12 cellular contexts compared by ENCODE assay signal in the genomic region with DNA sequence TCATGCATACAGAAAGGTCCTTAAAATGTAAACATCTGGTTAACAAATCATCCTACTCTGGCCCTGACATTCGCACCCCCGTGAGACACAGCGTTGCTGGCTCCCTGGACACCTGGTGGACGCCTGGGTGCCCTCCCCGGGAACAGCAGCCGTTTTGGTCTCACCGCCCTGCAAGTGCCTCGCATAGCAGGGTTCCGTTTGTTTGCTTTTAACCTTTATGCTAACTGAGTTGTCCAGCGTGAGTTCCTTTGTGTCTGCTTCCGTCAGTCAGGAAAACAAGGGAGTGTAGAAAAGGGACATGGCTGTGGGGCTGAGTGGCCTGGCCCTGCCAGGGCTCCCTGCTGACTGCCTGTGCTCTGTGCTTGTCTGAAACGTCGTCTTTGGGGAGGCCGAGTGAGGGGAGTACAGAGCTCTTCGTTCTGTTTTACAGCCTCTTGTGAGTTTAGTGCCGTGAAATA.
DNase-seq lines count a peak whose midpoint lies in the region; ATAC-seq and TF ChIP-seq lines count a peak whose summit lies in the region.
"Had no signal": no experiment of that assay in that cellular context is flagged by ENCODE, and none has a peak within 500 bp of the region (broad histone marks: within the 10 kb centered on the region; RNA-seq: fewer than 3 reads in every experiment).

No MANE protein-coding gene starts in this region.

- no peaks in the 10 kb centered on the region for H3K27me3 Mint-ChIP-seq in memory B cell
- H3K27me3 Mint-ChIP-seq: activated T-cell treated with anti-CD3 and anti-CD28 coated beads, Interleukin-2, amount 50 U/mL, for 24 hours had no signal

- H3K4me1 Mint-ChIP-seq in memory B cell: peaks cover 8% of the 10 kb centered on the region

- in situ Hi-C loops in astrocyte of the cerebellum (cut with HindIII; ENCODE audit: low sequenced_read_pairs): no loop called here

- H3K4me3 Mint-ChIP-seq in memory B cell: no peak overlapping the region
- H3K4me3 Mint-ChIP-seq: activated T-cell treated with anti-CD3 and anti-CD28 coated beads, Interleukin-2, amount 50 U/mL, for 24 hours had no signal

- no peak overlapping the region for H3K4me3 ChIP-seq in LNCaP clone FGC (ENCODE audit: low read depth, low read length)
- H3K4me3 ChIP-seq in astrocyte of the cerebellum (ENCODE audit: low read depth, low read length): no peak overlapping the region

- TF ChIP-seq CTCF in LNCaP clone FGC (IDR thresholded peaks at IDR 0.05; ENCODE audit: control insufficient read depth, extremely low read depth, insufficient read depth): 0 out of 2 replicates have a peak, but pooled peaks have one; percentile 9
- TF ChIP-seq CTCF in astrocyte of the cerebellum (IDR thresholded peaks at IDR 0.05; ENCODE audit: low read depth, low read length, missing control alignments): no peak

- peak overlapping the region; percentile 41 for H3K27ac Mint-ChIP-seq in memory B cell

- ATAC-seq in memory B cell (ENCODE audit: low read depth) (no peak), HG02642 (IDR thresholded peaks at IDR 0.05; ENCODE audit: poor library complexity, unreplicated experiment) (no peak)
- ATAC-seq in activated CD4-positive, CD25-positive, alpha-beta regulatory T cell treated with anti-CD3 and anti-CD28 coated beads, Interleukin-2, amount 50 U/mL, for 24 hours: no peak

- H3K9me3 Mint-ChIP-seq in memory B cell: no peaks in the 10 kb centered on the region
- H3K9me3 Mint-ChIP-seq: activated T-cell treated with anti-CD3 and anti-CD28 coated beads, Interleukin-2, amount 50 U/mL, for 24 hours had no signal

- DNase-seq in COR-L47 (lab: John Stamatoyannopoulos, UW) (peak; percentile 88), LNCaP clone FGC (ENCODE audit: low read depth) (peak; percentile 48), astrocyte of the cerebellum (ENCODE audit: low read depth) (peak; percentile 8), memory B cell (ENCODE audit: low spot score in 2 of 2) (no peak), DMS 273 (lab: John Stamatoyannopoulos, UW; ENCODE audit: unreplicated experiment) (no peak)
- no peak for DNase-seq in central memory CD4-positive, alpha-beta T cell
- DNase-seq: activated T-cell treated with anti-CD3 and anti-CD28 coated beads, Interleukin-2, amount 50 U/mL, for 24 hours; hippocampal formation; mammary epithelial cell; NCI-H524 treated with DMSO at 0.1 percent for 48 hours had no signal

- H3K36me3 Mint-ChIP-seq in memory B cell: peaks cover 33% of the 10 kb centered on the region

Comparison
In these comparisons a context has a peak if more than half of its experiments do, and no peak if none do; other contexts are left out.
1. DNase-seq: peak in COR-L47 (single experiment), LNCaP clone FGC (single experiment) and astrocyte of the cerebellum (single experiment); none in memory B cell (0 of 2), DMS 273 (single experiment) and central memory CD4-positive, alpha-beta T cell (single experiment).